Comparison of ENCODE assay signal across 31 cellular contexts in the genomic region with DNA sequence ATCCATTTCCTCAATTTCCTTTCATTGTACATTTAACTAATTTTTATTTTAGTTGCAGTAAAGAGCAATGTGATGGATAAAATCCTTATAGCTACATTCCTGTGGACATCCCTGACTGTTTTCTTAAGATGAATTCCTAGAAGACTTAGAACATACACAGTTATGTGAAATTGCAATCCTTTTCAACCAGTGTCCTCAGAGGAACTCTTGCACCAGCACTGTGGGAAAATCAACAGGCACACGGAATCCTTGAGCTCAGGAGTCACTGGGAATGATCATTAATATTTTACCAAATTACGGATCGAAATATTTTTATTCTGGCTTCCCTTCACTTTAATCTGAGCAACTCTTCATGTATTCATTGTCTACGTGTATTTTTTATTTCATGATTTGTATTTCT.
"Had no signal": no experiment of that assay in that cellular context is flagged by ENCODE, and none has a peak within 500 bp of the region (broad histone marks: within the 10 kb centered on the region; RNA-seq: fewer than 3 reads in every experiment).

No MANE protein-coding gene starts in this region.

- H3K4me3 ChIP-seq: ascending aorta, MG63, SJSA1 had no signal

- ATAC-seq: activated CD8-positive, alpha-beta memory T cell treated with anti-CD3 and anti-CD28 coated beads, Interleukin-2, amount 10 ng/mL, durations not matched to agents 7 days and 5 days; activated naive CD8-positive, alpha-beta T cell treated with anti-CD3 and anti-CD28 coated beads, Interleukin-2, amount 50 U/mL, for 24 hours; Panc1 had no signal

- DNase-seq: activated CD4-positive, alpha-beta memory T cell treated with anti-CD3 and anti-CD28 coated beads, Interleukin-2, amount 10 ng/mL, durations not matched to agents 7 days and 5 days; activated CD4-positive, alpha-beta T cell treated with anti-CD3 and anti-CD28 coated beads for 1 hour; activated CD4-positive, alpha-beta T cell treated with anti-CD3 and anti-CD28 coated beads for 48 hours; activated CD4-positive, CD25-positive, alpha-beta regulatory T cell; activated CD8-positive, alpha-beta memory T cell treated with anti-CD3 and anti-CD28 coated beads for 24 hours; activated CD8-positive, alpha-beta memory T cell treated with anti-CD3 and anti-CD28 coated beads, Interleukin-2, amount 10 ng/mL, durations not matched to agents 7 days and 5 days; activated CD8-positive, alpha-beta memory T cell treated with anti-CD3 and anti-CD28 coated beads, Interleukin-2, amount 50 U/mL, for 48 hours; activated effector memory CD4-positive, alpha-beta T cell treated with Interleukin-2 at 50 U/mL for 16 hours; activated naive CD4-positive, alpha-beta T cell treated with anti-CD3 and anti-CD28 coated beads, Interleukin-2, amount 10 ng/mL, durations not matched to agents 7 days and 5 days; activated naive CD8-positive, alpha-beta T cell treated with anti-CD3 and anti-CD28 coated beads, Interleukin-2, amount 50 U/mL, for 24 hours; activated T-cell treated with anti-CD3 and anti-CD28 coated beads, Interleukin-2, amount 50 U/mL, for 48 hours; amygdala; caudate nucleus; cerebellar nuclear complex; Karpas-422; MG63; NCI-H1048; NCI-H1436 treated with DMSO at 0.1 percent for 48 hours; NCI-H1694 treated with DMSO at 0.1 percent for 48 hours; NCI-H2029; NCI-H345; NCI-H524 treated with DMSO at 0.1 percent for 48 hours; RPMI8226; SHP77 treated with DMSO at 0.1 percent for 48 hours; SW 1271; T-helper 1 cell; T1000; WERI-Rb-1 had no signal
